7 cellular contexts compared by ENCODE assay signal in the genomic region with DNA sequence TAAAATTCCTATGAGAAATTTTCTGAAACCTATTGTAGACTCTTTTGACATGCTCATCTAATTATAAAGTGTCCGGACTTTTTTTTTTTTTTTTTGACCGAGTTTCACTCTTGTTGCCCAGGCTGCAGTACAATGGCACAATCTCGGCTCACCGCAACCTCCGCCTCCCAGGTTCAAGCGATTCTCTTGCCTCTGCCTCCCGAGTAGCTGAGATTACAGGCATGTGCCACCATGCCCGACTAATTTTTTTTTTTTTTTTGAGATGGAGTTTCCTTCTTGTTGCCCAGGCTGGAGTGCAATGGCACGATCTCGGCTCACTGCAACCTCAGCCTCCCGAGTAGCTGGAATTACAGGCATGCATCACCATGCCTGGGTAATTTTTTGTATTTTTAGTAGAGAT. TPM values are rescaled to one million over a fixed set of nuclear protein-coding genes. Genes with fewer than 3 reads are reported as not detected.
DNase-seq lines count a peak whose midpoint lies in the region; TF ChIP-seq lines count a peak whose summit lies in the region.
"Not testable (repeated sequence)": the region's sequence is repeated elsewhere in the genome, so short reads cannot be mapped to it uniquely, and the experiment has no call there.

No MANE protein-coding gene starts in this region.

- CTCF ChIA-PET in HEK293T (lab: Yijun Ruan, JAX) = interaction anchor here (0.6 to 0.7 kb wide), 2 partner anchors 8 to 123 kb away, joined by 3 read pairs; no protein-coding TSS in a partner anchor
- CTCF ChIA-PET in SK-N-SH (lab: Yijun Ruan, JAX) = interaction anchor here (1.0 to 4.6 kb wide), 6 partner anchors 11 to 95 kb away, joined by 3 to 15 read pairs (median 6); no protein-coding TSS in a partner anchor

- POLR2A ChIA-PET in HEK293T (lab: Yijun Ruan, JAX) = interaction anchor here (0.7 kb wide), 1 partner anchor 18 kb away, joined by 3 read pairs; no protein-coding TSS in a partner anchor
- POLR2A ChIA-PET in SK-N-SH (lab: Yijun Ruan, JAX) = interaction anchor here (0.6 to 1.2 kb wide), 5 partner anchors 25 to 743 kb away, joined by 3 to 12 read pairs (median 4); no protein-coding TSS in a partner anchor

- peaks cover 72% of the 10 kb centered on the region for H3K4me1 Mint-ChIP-seq in CD14-positive monocyte
- peaks cover 72% of the 10 kb centered on the region for H3K4me1 Mint-ChIP-seq in activated T-cell treated with anti-CD3 and anti-CD28 coated beads, Interleukin-2, amount 50 U/mL, for 24 hours (ENCODE audit: low read depth)
- peaks cover 35% of the 10 kb centered on the region for H3K4me1 Mint-ChIP-seq in endothelial cell (ENCODE audit: unreplicated experiment)

- peaks cover 13% of the 10 kb centered on the region for H3F3A ChIP-seq in SK-N-SH (replicated peaks; ENCODE audit: insufficient read depth)

- H3K27me3 Mint-ChIP-seq in CD14-positive monocyte (ENCODE audit: low read depth in 3 of 3); activated T-cell treated with anti-CD3 and anti-CD28 coated beads, Interleukin-2, amount 50 U/mL, for 24 hours: not testable (repeated sequence)
- peaks cover 12% of the 10 kb centered on the region for H3K27me3 Mint-ChIP-seq in endothelial cell (ENCODE audit: unreplicated experiment)

- not testable (repeated sequence) for H3K4ac ChIP-seq in mesenchymal stem cell (ENCODE audit: low read depth in 1 of 2, low read length in 2 of 2)

- H3K36me3 Mint-ChIP-seq in CD14-positive monocyte (peaks cover 7 to 42% of the 10 kb centered on the region in 2 donors), endothelial cell (ENCODE audit: low read depth, unreplicated experiment) (peaks cover 17% of the 10 kb centered on the region)
- peaks cover 62% of the 10 kb centered on the region for H3K36me3 Mint-ChIP-seq in activated T-cell treated with anti-CD3 and anti-CD28 coated beads, Interleukin-2, amount 50 U/mL, for 24 hours (ENCODE audit: low read depth)

- H2BK120ac ChIP-seq in mesenchymal stem cell (ENCODE audit: low read depth, low read length) = not testable (repeated sequence)

- H4K8ac ChIP-seq in mesenchymal stem cell (ENCODE audit: low read length) = not testable (repeated sequence)

- H3K4me3 Mint-ChIP-seq in CD14-positive monocyte; activated T-cell treated with anti-CD3 and anti-CD28 coated beads, Interleukin-2, amount 50 U/mL, for 24 hours; endothelial cell (ENCODE audit: unreplicated experiment): not testable (repeated sequence)

- not testable (repeated sequence) for TF ChIP-seq EP300 in SK-N-SH (IDR thresholded peaks at IDR 0.05; ENCODE audit: borderline replicate concordance in 1 of 2, low read depth in 1 of 2, low read length in 1 of 2)

- not testable (repeated sequence) for H3K36me3 ChIP-seq in SK-N-SH (replicated peaks in 1 of 2; ENCODE audit: control insufficient read depth in 1 of 2, insufficient read depth in 2 of 2, low read length in 1 of 2); neutrophil
- peaks cover 4 to 13% of the 10 kb centered on the region in 2 experiments for H3K36me3 ChIP-seq in mesenchymal stem cell (ENCODE audit: control insufficient read depth in 1 of 2, insufficient read depth in 2 of 2, low read depth in 1 of 2, low read length in 2 of 2)

- 70% methylated on average over 11 of the region's 11 CpGs for WGBS in SK-N-SH (ENCODE audit: low lambda C conversion rate)
- WGBS in mesenchymal stem cell = 85% methylated on average over 11 of the region's 11 CpGs

- not testable (repeated sequence) for H3K4me2 ChIP-seq in SK-N-SH; mesenchymal stem cell (ENCODE audit: low read length, poor library complexity, severe bottlenecking)

- H2BK15ac ChIP-seq in mesenchymal stem cell (ENCODE audit: low read depth, poor library complexity, severe bottlenecking) = not testable (repeated sequence)

- not testable (repeated sequence) for H3K9me3 ChIP-seq in SK-N-SH; mesenchymal stem cell (ENCODE audit: control insufficient read depth, low read length); neutrophil

- H3K79me2 ChIP-seq in SK-N-SH (ENCODE audit: insufficient read depth) = peaks cover 100% of the 10 kb centered on the region

- not testable (repeated sequence) for H3K14ac ChIP-seq in mesenchymal stem cell (ENCODE audit: low read length in 2 of 2)

- TF ChIP-seq CTCF in CD14-positive monocyte (IDR thresholded peaks at IDR 0.05); SK-N-SH (IDR thresholded peaks at IDR 0.05); endothelial cell (IDR thresholded peaks at IDR 0.05; ENCODE audit: unreplicated experiment); neutrophil (IDR thresholded peaks at IDR 0.05): not testable (repeated sequence)

- H4K20me1 ChIP-seq in SK-N-SH (ENCODE audit: insufficient read depth) = peaks cover 100% of the 10 kb centered on the region

- H2AFZ ChIP-seq in SK-N-SH (ENCODE audit: low read depth); mesenchymal stem cell (ENCODE audit: low read depth, low read length): not testable (repeated sequence)

- not testable (repeated sequence) for H3K9me2 ChIP-seq in SK-N-SH

- not testable (repeated sequence) for H3K18ac ChIP-seq in mesenchymal stem cell (ENCODE audit: low read depth in 1 of 2, low read length in 2 of 2)

- not testable (repeated sequence) for DNase-seq in CD14-positive monocyte (ENCODE audit: low spot score); HEK293T (ENCODE audit: extremely low spot score); SK-N-SH; activated T-cell treated with anti-CD3 and anti-CD28 coated beads, Interleukin-2, amount 50 U/mL, for 24 hours; endothelial cell (ENCODE audit: low spot score); mesenchymal stem cell

- H4K91ac ChIP-seq in mesenchymal stem cell (ENCODE audit: low read length) = not testable (repeated sequence)

- H3K27ac ChIP-seq in SK-N-SH (ENCODE audit: low read depth in 2 of 2, low read length in 1 of 2) = peak overlapping the region; percentile 31 to 35; a peak in 2 of 4 replicates
- not testable (repeated sequence) for H3K27ac ChIP-seq in mesenchymal stem cell (ENCODE audit: low read length, poor library complexity, severe bottlenecking)
- peak overlapping the region; percentile 53 for H3K27ac ChIP-seq in neutrophil

- H2AK5ac ChIP-seq in mesenchymal stem cell (ENCODE audit: low read length, severe bottlenecking) = not testable (repeated sequence)

- intact Hi-C loops in CD14-positive monocyte (cut with micrococcal nuclease) = not testable (repeated sequence)

- not testable (repeated sequence) for H3K4me3 ChIP-seq in SK-N-SH (ENCODE audit: low read depth in 2 of 2, low read length in 1 of 2); mesenchymal stem cell (ENCODE audit: insufficient read depth in 1 of 2, low read depth in 1 of 2, low read length in 2 of 2); neutrophil (ENCODE audit: low read depth in 1 of 2, low read length in 1 of 2)

- H3K9me3 Mint-ChIP-seq in CD14-positive monocyte; activated T-cell treated with anti-CD3 and anti-CD28 coated beads, Interleukin-2, amount 50 U/mL, for 24 hours; endothelial cell (ENCODE audit: unreplicated experiment): not testable (repeated sequence)

- not testable (repeated sequence) for H3K23ac ChIP-seq in mesenchymal stem cell (ENCODE audit: low read length in 2 of 2)

- H3K79me1 ChIP-seq in mesenchymal stem cell (replicated peaks; ENCODE audit: low read length, poor library complexity, severe bottlenecking) = not testable (repeated sequence)

- not testable (repeated sequence) for H3K9ac ChIP-seq in SK-N-SH
- peak overlapping the region; percentile 71 for H3K9ac ChIP-seq in mesenchymal stem cell (ENCODE audit: low read length)

- H3K27me3 ChIP-seq in SK-N-SH (ENCODE audit: insufficient read depth); mesenchymal stem cell (ENCODE audit: control insufficient read depth in 1 of 2, insufficient read depth in 1 of 2, low read length in 2 of 2); neutrophil: not testable (repeated sequence)

- H2BK5ac ChIP-seq in mesenchymal stem cell (ENCODE audit: low read depth, low read length, poor library complexity, severe bottlenecking) = not testable (repeated sequence)

- H3K27ac Mint-ChIP-seq in CD14-positive monocyte = peak overlapping the region in 4 of 7 donors; percentile 55 to 78 (median 70)
- peak overlapping the region; percentile 68 for H3K27ac Mint-ChIP-seq in activated T-cell treated with anti-CD3 and anti-CD28 coated beads, Interleukin-2, amount 50 U/mL, for 24 hours
- H3K27ac Mint-ChIP-seq in endothelial cell (ENCODE audit: unreplicated experiment) = peak overlapping the region; percentile 10

- not testable (repeated sequence) for H2BK12ac ChIP-seq in mesenchymal stem cell (ENCODE audit: low read length in 2 of 2)

- peaks cover 0 to 27% of the 10 kb centered on the region in 2 experiments; a peak in 3 of 4 replicates for H3K4me1 ChIP-seq in SK-N-SH (ENCODE audit: control insufficient read depth in 1 of 2, insufficient read depth in 2 of 2, low read depth in 1 of 2, low read length in 1 of 2)
- peaks cover 23% of the 10 kb centered on the region for H3K4me1 ChIP-seq in mesenchymal stem cell (ENCODE audit: control insufficient read depth, insufficient read depth, low read depth, low read length)
- peaks cover 29 to 45% of the 10 kb centered on the region in 2 experiments for H3K4me1 ChIP-seq in neutrophil (ENCODE audit: control insufficient read depth in 1 of 2, insufficient read depth in 1 of 2, low read depth in 1 of 2, low read length in 1 of 2)

- not testable (repeated sequence) for TF ChIP-seq RAD21 in SK-N-SH (IDR thresholded peaks at IDR 0.05; ENCODE audit: low read length)

RNA-seq across cellular contexts. Expression of a gene that starts 7.0 kb away (rescaled TPM):
- 100 to 1,000 TPM in 1 of 2 donors, 10 to 100 TPM in 1; 41.9 to 111 TPM for polyA plus RNA-seq in CD14-positive monocyte
- polyA plus RNA-seq in SK-N-SH (2012; rRNA removed) = 355 and 364 TPM in 2 replicates
- polyA plus RNA-seq in SK-N-SH (2012; cell fraction: cytosol; rRNA removed) = 284 and 376 TPM in 2 replicates
- 202 and 299 TPM in 2 replicates for polyA plus RNA-seq in SK-N-SH (2012; cell fraction: nucleus; rRNA removed)
- 427 TPM for total RNA-seq in endothelial cell (ENCODE audit: unreplicated experiment)
- polyA plus RNA-seq in mesenchymal stem cell (2013, experiment 1 of 2) = 252 TPM
- 253 TPM for polyA plus RNA-seq in mesenchymal stem cell (2013, experiment 2 of 2)

RNA-seq across cellular contexts. Expression of a gene that starts 31.2 kb away (rescaled TPM):
- polyA plus RNA-seq in CD14-positive monocyte = not detected
- 0.87 and 1.3 TPM in 2 replicates for polyA plus RNA-seq in SK-N-SH (2012; rRNA removed)
- polyA plus RNA-seq in SK-N-SH (2012; cell fraction: cytosol; rRNA removed) = 0.03 TPM in 2 replicates
- 8.0 and 11.4 TPM in 2 replicates for polyA plus RNA-seq in SK-N-SH (2012; cell fraction: nucleus; rRNA removed)
- total RNA-seq in endothelial cell (ENCODE audit: unreplicated experiment) = 0.64 TPM
- polyA plus RNA-seq in mesenchymal stem cell (2013, experiment 1 of 2) = 0.25 TPM
- polyA plus RNA-seq in mesenchymal stem cell (2013, experiment 2 of 2) = 0.25 TPM

RNA-seq across cellular contexts. Expression of a gene that starts 35.2 kb away (rescaled TPM):
- not detected for polyA plus RNA-seq in CD14-positive monocyte
- 3.8 and 4.8 TPM in 2 replicates for polyA plus RNA-seq in SK-N-SH (2012; rRNA removed)
- polyA plus RNA-seq in SK-N-SH (2012; cell fraction: cytosol; rRNA removed) = 1.7 and 2.8 TPM in 2 replicates
- polyA plus RNA-seq in SK-N-SH (2012; cell fraction: nucleus; rRNA removed) = 8.9 and 11.6 TPM in 2 replicates
- total RNA-seq in endothelial cell (ENCODE audit: unreplicated experiment) = 0.92 TPM
- 0.95 TPM for polyA plus RNA-seq in mesenchymal stem cell (2013, experiment 1 of 2)
- 1.1 TPM for polyA plus RNA-seq in mesenchymal stem cell (2013, experiment 2 of 2)

Comparison
In these comparisons a context has a peak if more than half of its experiments do, and no peak if none do; other contexts are left out.
1. H3K27ac Mint-ChIP-seq: peak in every context shown above with its lines; median percentile 70 in CD14-positive monocyte; 68 in activated T-cell treated with anti-CD3 and anti-CD28 coated beads, Interleukin-2, amount 50 U/mL, for 24 hours; 10 in endothelial cell.